Comparison of ENCODE assay signal across 5 cellular contexts in the genomic region with DNA sequence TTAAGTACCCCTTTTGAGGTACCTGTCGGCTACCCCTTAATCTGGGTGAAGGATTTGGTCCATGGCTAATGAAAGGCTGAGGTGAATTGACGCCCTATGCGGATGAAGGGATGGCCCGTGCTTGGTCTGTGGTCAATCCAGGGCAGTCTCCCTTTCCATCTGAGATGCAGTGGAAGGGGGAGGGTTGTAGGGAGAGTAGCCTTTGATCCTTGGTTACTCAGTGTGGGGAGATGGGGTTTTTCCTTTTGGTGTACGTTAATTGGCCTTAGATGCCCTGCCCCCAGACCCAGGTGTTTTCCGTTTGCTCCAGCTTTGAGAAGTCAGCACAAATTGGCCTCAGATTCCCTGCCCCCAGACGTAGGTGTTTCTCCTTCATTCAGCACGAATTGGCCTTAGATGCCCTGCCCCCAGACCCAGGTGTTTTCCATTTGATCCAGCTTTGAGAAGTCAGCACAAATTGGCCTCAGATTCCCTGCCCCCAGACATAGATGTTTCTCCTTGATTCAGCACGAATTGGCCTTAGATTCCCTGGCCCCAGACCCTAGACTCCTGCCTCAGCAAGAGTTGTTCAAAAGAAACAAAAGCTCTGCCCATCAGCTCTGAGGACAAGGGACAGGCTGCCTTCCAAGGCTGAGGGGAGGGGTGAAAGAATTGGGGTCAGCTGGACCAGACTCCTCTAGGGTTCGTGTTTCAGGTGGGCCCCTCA. TPM values are rescaled to one million over a fixed set of nuclear protein-coding genes. Genes with fewer than 3 reads are reported as not detected.
"Had no signal": no experiment of that assay in that cellular context is flagged by ENCODE, and none has a peak within 500 bp of the region (broad histone marks: within the 10 kb centered on the region; RNA-seq: fewer than 3 reads in every experiment).

No MANE protein-coding gene starts in this region.

RNA-seq across cellular contexts. Expression of gene CD8B2, which starts 21.6 kb away (rescaled TPM):
- total RNA-seq: HepG2, HT-29, HT1080, IMR-90 had no signal
- polyA plus RNA-seq: HepG2, IgD-negative memory B cell, IMR-90 had no signal

RNA-seq across cellular contexts. Expression of gene RGPD3, which starts 40.6 kb away (rescaled TPM):
- total RNA-seq: HT-29 had no signal
